ENCODE assay signal across 1 cellular context in genomic region chr15:64443016-64443415, GRCh38.
TF ChIP-seq lines count a peak whose summit lies in the region.

No MANE protein-coding gene starts in this region.

TF ChIP-seq in GM12878, 131 proteins besides CTCF, POLR2A, EP300 and RAD21:
- TF ChIP-seq TBL1XR1 (IDR thresholded peaks at IDR 0.05; ENCODE audit: low read depth, low read length): no peak
- TF ChIP-seq, protein P1, sequence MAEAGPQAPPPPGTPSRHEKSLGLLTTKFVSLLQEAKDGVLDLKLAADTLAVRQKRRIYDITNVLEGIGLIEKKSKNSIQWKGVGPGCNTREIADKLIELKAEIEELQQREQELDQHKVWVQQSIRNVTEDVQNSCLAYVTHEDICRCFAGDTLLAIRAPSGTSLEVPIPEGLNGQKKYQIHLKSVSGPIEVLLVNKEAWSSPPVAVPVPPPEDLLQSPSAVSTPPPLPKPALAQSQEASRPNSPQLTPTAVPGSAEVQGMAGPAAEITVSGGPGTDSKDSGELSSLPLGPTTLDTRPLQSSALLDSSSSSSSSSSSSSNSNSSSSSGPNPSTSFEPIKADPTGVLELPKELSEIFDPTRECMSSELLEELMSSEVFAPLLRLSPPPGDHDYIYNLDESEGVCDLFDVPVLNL (IDR thresholded peaks at IDR 0.05; ENCODE audit: low read depth, low read length): no peak
- TF ChIP-seq KAT2A (conservative IDR thresholded peaks at IDR 0.05; ENCODE audit: control insufficient read depth, low read depth, low read length): no peak
- no peak for TF ChIP-seq SP1 (IDR thresholded peaks at IDR 0.05; ENCODE audit: low read depth, low read length)
- TF ChIP-seq SUPT20H (IDR thresholded peaks at IDR 0.05; ENCODE audit: borderline replicate concordance, control insufficient read depth, low read depth, low read length): no peak
- no peak for TF ChIP-seq IRF4 (IDR thresholded peaks at IDR 0.05; ENCODE audit: low read depth, low read length)
- TF ChIP-seq SMC3 (IDR thresholded peaks at IDR 0.05; ENCODE audit: borderline replicate concordance, low read length): no peak
- no peak for TF ChIP-seq KDM1A (IDR thresholded peaks at IDR 0.05; ENCODE audit: borderline replicate concordance)
- TF ChIP-seq YY1 (IDR thresholded peaks at IDR 0.05; ENCODE audit: low read depth, low read length): no peak
- TF ChIP-seq CEBPB (IDR thresholded peaks at IDR 0.05; ENCODE audit: borderline replicate concordance in 1 of 2, low read depth in 2 of 2, low read length in 2 of 2): no peak
- TF ChIP-seq, protein P2, sequence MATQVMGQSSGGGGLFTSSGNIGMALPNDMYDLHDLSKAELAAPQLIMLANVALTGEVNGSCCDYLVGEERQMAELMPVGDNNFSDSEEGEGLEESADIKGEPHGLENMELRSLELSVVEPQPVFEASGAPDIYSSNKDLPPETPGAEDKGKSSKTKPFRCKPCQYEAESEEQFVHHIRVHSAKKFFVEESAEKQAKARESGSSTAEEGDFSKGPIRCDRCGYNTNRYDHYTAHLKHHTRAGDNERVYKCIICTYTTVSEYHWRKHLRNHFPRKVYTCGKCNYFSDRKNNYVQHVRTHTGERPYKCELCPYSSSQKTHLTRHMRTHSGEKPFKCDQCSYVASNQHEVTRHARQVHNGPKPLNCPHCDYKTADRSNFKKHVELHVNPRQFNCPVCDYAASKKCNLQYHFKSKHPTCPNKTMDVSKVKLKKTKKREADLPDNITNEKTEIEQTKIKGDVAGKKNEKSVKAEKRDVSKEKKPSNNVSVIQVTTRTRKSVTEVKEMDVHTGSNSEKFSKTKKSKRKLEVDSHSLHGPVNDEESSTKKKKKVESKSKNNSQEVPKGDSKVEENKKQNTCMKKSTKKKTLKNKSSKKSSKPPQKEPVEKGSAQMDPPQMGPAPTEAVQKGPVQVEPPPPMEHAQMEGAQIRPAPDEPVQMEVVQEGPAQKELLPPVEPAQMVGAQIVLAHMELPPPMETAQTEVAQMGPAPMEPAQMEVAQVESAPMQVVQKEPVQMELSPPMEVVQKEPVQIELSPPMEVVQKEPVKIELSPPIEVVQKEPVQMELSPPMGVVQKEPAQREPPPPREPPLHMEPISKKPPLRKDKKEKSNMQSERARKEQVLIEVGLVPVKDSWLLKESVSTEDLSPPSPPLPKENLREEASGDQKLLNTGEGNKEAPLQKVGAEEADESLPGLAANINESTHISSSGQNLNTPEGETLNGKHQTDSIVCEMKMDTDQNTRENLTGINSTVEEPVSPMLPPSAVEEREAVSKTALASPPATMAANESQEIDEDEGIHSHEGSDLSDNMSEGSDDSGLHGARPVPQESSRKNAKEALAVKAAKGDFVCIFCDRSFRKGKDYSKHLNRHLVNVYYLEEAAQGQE (IDR thresholded peaks at IDR 0.05; ENCODE audit: low read depth, low read length): no peak
- no peak for TF ChIP-seq HSF1 (IDR thresholded peaks at IDR 0.05; ENCODE audit: low read depth, low read length)
